Comparison of ENCODE assay signal across 17 cellular contexts in the genomic region with DNA sequence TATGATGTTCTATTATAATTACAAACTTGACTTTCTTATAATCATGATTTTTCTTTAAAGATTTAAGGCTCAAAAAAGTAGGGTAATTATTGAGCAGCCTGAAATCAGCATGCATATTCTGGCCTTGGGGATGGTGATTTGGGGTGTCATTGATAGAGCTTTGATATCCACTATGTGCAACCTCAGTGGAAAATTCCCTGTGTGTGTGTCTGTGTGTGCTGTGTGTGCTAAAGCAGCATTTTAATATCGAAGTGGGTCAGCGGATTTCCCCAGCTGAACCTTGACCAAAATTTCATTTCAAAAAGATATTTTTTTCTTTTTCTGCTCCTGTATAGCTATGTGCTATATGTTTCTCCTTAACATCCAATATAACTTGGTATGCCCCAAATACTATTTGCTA.
"Had no signal": no experiment of that assay in that cellular context is flagged by ENCODE, and none has a peak within 500 bp of the region (broad histone marks: within the 10 kb centered on the region; RNA-seq: fewer than 3 reads in every experiment).

No MANE protein-coding gene starts in this region.

- H3K9me3 Mint-ChIP-seq: IgD-negative memory B cell had no signal

- H3K27me3 Mint-ChIP-seq: IgD-negative memory B cell had no signal

- H3K9ac ChIP-seq: KMS-11 had no signal

- H3K4me1 ChIP-seq: SJCRH30 had no signal

- DNase-seq: Kasumi-1, MM.1S, NCI-H1092 treated with DMSO at 0.1 percent for 48 hours, NCI-H1436, NCI-H187, NCI-H2029, NCI-H2171, NCI-H526 treated with DMSO at 0.1 percent for 48 hours, NCI-H774, PC-3, SHP77, SJCRH30 had no signal

- H3K27ac ChIP-seq: HL-60, KMS-11, RWPE1, SJCRH30 had no signal

- H3K27ac Mint-ChIP-seq: IgD-negative memory B cell had no signal

- H3K9me3 ChIP-seq: SJCRH30 had no signal

- H3K4me3 ChIP-seq: K562, SJCRH30 had no signal

- H3K4me1 Mint-ChIP-seq: IgD-negative memory B cell had no signal

- H3K36me3 ChIP-seq: SJCRH30 had no signal

- H3K36me3 Mint-ChIP-seq: IgD-negative memory B cell had no signal

- H3K27me3 ChIP-seq: SJCRH30 had no signal

- H3K4me2 ChIP-seq: KMS-11 had no signal
